In genomic region chr4:54226399-54227260, GRCh38 we compare ENCODE assay signal across 8 cellular contexts. TPM values are rescaled to one million over a fixed set of nuclear protein-coding genes. Genes with fewer than 3 reads are reported as not detected.
DNase-seq lines count a peak whose midpoint lies in the region; ATAC-seq and TF ChIP-seq lines count a peak whose summit lies in the region.

No MANE protein-coding gene starts in this region.

- peaks cover 0 to 7% of the 10 kb centered on the region in 2 donors for H3K36me3 Mint-ChIP-seq in CD14-positive monocyte

- H3K4me1 Mint-ChIP-seq in CD14-positive monocyte, result peaks cover 52% of the 10 kb centered on the region

- peak overlapping the region; percentile 81 for H2AFZ ChIP-seq in neuronal stem cell (ENCODE audit: low read length)

- H3K79me1 ChIP-seq in neuronal stem cell (ENCODE audit: low read depth, low read length), result no peaks in the 10 kb centered on the region

- no peak overlapping the region for H3K23ac ChIP-seq in neuronal stem cell (ENCODE audit: low read depth, low read length, poor library complexity)

- H3K9me3 Mint-ChIP-seq in CD14-positive monocyte, result peaks cover 0 to 45% (median 12%) of the 10 kb centered on the region in 7 donors

- no peaks in the 10 kb centered on the region for H3K9me3 ChIP-seq in SJCRH30 (replicated peaks)
- no peaks in the 10 kb centered on the region for H3K9me3 ChIP-seq in neuronal stem cell (replicated peaks in 1 of 2; ENCODE audit: control insufficient read depth in 2 of 2, insufficient read depth in 1 of 2, low read depth in 1 of 2, low read length in 2 of 2)

- no peaks in the 10 kb centered on the region for H3K27me3 ChIP-seq in SJCRH30
- peaks cover 27 to 76% (median 69%) of the 10 kb centered on the region in 3 experiments for H3K27me3 ChIP-seq in neuronal stem cell (ENCODE audit: control insufficient read depth in 3 of 3, insufficient read depth in 3 of 3, low read depth in 1 of 3, low read length in 3 of 3)

- intact Hi-C loops in CD14-positive monocyte (cut with micrococcal nuclease), result loop anchor here in 1 of 2 donors (2.0 kb wide), 1 partner anchor 320 kb away; no protein-coding TSS in a partner anchor

- no peak overlapping the region for H2BK5ac ChIP-seq in neuronal stem cell (ENCODE audit: low read length)

- H4K8ac ChIP-seq in neuronal stem cell (ENCODE audit: low read depth, low read length), result no peak overlapping the region

- peak overlapping the region; percentile 49 for H2AK5ac ChIP-seq in neuronal stem cell (ENCODE audit: low read depth, low read length)

- no peak overlapping the region for H2BK12ac ChIP-seq in neuronal stem cell (ENCODE audit: low read length)

- no peak overlapping the region for H2BK120ac ChIP-seq in neuronal stem cell (ENCODE audit: low read depth, low read length)

- peak overlapping the region; percentile 77 to 93 for H3K4me3 Mint-ChIP-seq in CD14-positive monocyte

- H3K4ac ChIP-seq in neuronal stem cell (ENCODE audit: low read length), result no peak overlapping the region

- no CpG with 5 or more reads among the region's 47 CpGs for whole genome bisulfite sequencing in neuronal stem cell (ENCODE audit: extremely low coverage in 2 of 2, insufficient read length in 2 of 2, insufficient replicate concordance in 1 of 2), 2 donors

- H3K27me3 Mint-ChIP-seq in CD14-positive monocyte (ENCODE audit: low read depth in 3 of 3), result peaks cover 98 to 100% (median 98%) of the 10 kb centered on the region in 3 donors

- H3K4me3 ChIP-seq in SJCRH30 (peak overlapping the region; percentile 69), fibroblast of pulmonary artery (replicated peaks; ENCODE audit: low read depth, low read length) (peak overlapping the region; percentile 98), neuronal stem cell (ENCODE audit: low read length in 2 of 2) (peak overlapping the region; percentile 39 to 65)

- H3K4me2 ChIP-seq in neuronal stem cell (ENCODE audit: insufficient read depth, low read length, poor library complexity, severe bottlenecking), result peak overlapping the region; percentile 97

- H3K4me1 ChIP-seq in SJCRH30 (no peaks in the 10 kb centered on the region), neuronal stem cell (ENCODE audit: control insufficient read depth in 2 of 2, insufficient read depth in 1 of 2, low read depth in 1 of 2, low read length in 2 of 2) (peaks cover 4 to 12% of the 10 kb centered on the region in 2 donors)

- no peak overlapping the region for H4K91ac ChIP-seq in neuronal stem cell (ENCODE audit: low read depth, low read length, poor library complexity)

- H3K14ac ChIP-seq in neuronal stem cell (ENCODE audit: low read length), result no peak overlapping the region

- H3K27ac ChIP-seq in SJCRH30, result peak overlapping the region; percentile 57
- H3K27ac ChIP-seq in neuronal stem cell (replicated peaks; ENCODE audit: low read length), result no peak overlapping the region

- ATAC-seq in HG03457 (IDR thresholded peaks at IDR 0.05; ENCODE audit: unreplicated experiment) (no peak), HG03571 (IDR thresholded peaks at IDR 0.05; ENCODE audit: unreplicated experiment) (no peak)

- no peaks in the 10 kb centered on the region for H3K36me3 ChIP-seq in SJCRH30
- H3K36me3 ChIP-seq in neuronal stem cell (replicated peaks in 1 of 2; ENCODE audit: control insufficient read depth in 2 of 2, insufficient read depth in 2 of 2, low read length in 2 of 2), result no peaks in the 10 kb centered on the region

- DNase-seq in CD14-positive monocyte (ENCODE audit: low spot score), result no peak
- peak in 1 of 2 experiments; percentile 28 for DNase-seq in SJCRH30
- DNase-seq in fibroblast of pulmonary artery (ENCODE audit: low read depth), result peak; percentile 89
- DNase-seq in neuronal stem cell (ENCODE audit: low spot score), result peak; percentile 23
- no peak for DNase-seq in COLO668 (lab: John Stamatoyannopoulos, UW; ENCODE audit: unreplicated experiment)
- no peak for DNase-seq in NK-92 treated with Interleukin-12 subunit alpha and Interleukin-12 subunit beta, amount 100 ng/mL, for 24 hours (lab: John Stamatoyannopoulos, UW)

- H3K18ac ChIP-seq in neuronal stem cell (ENCODE audit: low read length), result peak overlapping the region; percentile 88

- peak overlapping the region in 1 of 7 donors; percentile 18 for H3K27ac Mint-ChIP-seq in CD14-positive monocyte

- no peak overlapping the region for H2BK15ac ChIP-seq in neuronal stem cell (ENCODE audit: low read length)

- TF ChIP-seq CTCF in CD14-positive monocyte (IDR thresholded peaks at IDR 0.05) (no peak), fibroblast of pulmonary artery (IDR thresholded peaks at IDR 0.05; ENCODE audit: low read length, missing control alignments) (no peak)

- H3K9ac ChIP-seq in neuronal stem cell (ENCODE audit: low read depth, low read length, poor library complexity), result no peak overlapping the region

RNA-seq across cellular contexts. Expression of gene PDGFRA, which starts 2.5 kb away (rescaled TPM):
- polyA plus RNA-seq in CD14-positive monocyte, result not detected
- total RNA-seq in SJCRH30 (2014; rRNA removed; shearing (Covaris generic)), result 15.0 and 20.7 TPM in 2 replicates
- 0.56 TPM for polyA plus RNA-seq in neuronal stem cell (2013, experiment 1 of 2)
- polyA plus RNA-seq in neuronal stem cell (2013, experiment 2 of 2), result 0.66 TPM

Comparison
In these comparisons a context has a peak if more than half of its experiments do, and no peak if none do; other contexts are left out.
1. DNase-seq: peak in fibroblast of pulmonary artery (single experiment) and neuronal stem cell (single experiment); none in CD14-positive monocyte (single experiment), COLO668 (single experiment) and NK-92 treated with Interleukin-12 subunit alpha and Interleukin-12 subunit beta, amount 100 ng/mL, for 24 hours (single experiment).
2. Peak in every context shown above with its lines, with median percentiles within 50 percentile points of each other: H3K4me3 ChIP-seq.